ENCODE assay signal across 29 cellular contexts in genomic region chr12:45831590-45831989, GRCh38.
"Had no signal": no experiment of that assay in that cellular context is flagged by ENCODE, and none has a peak within 500 bp of the region (broad histone marks: within the 10 kb centered on the region; RNA-seq: fewer than 3 reads in every experiment).

No MANE protein-coding gene starts in this region.

- H3K27me3 Mint-ChIP-seq: stimulated activated memory B cell treated with anti-CD40 and anti-IgM and Interleukin-4, amounts not matched to agents 10 μg/mL and 1 μg/mL and 100 μg/mL, for 72 hours; stimulated activated naive B cell treated with anti-CD40 and anti-IgM and Interleukin-4, amounts not matched to agents 10 μg/mL and 1 μg/mL and 100 μg/mL, for 72 hours; stimulated activated naive CD8-positive, alpha-beta T cell treated with anti-CD3 and anti-CD28 coated beads, Interleukin-15, amount 100 ng/mL, for 72 hours; stimulated activated naive CD8-positive, alpha-beta T cell treated with anti-CD3 and anti-CD28 coated beads, Interleukin-15, Interleukin-2, amounts not matched to agents 100 ng/mL and 50 ng/mL, for 24 hours; type B pancreatic cell had no signal

- H3K27ac Mint-ChIP-seq: stimulated activated effector memory CD8-positive, alpha-beta T cell treated with anti-CD3 and anti-CD28 coated beads, Interleukin-12 subunit alpha, Interleukin-12 subunit beta, amount 100 ng/mL, for 72 hours; stimulated activated memory B cell treated with anti-CD40 and anti-IgM and Interleukin-4, amounts not matched to agents 10 μg/mL and 1 μg/mL and 100 μg/mL, for 72 hours; stimulated activated naive B cell treated with anti-CD40 and anti-IgM and Interleukin-4, amounts not matched to agents 10 μg/mL and 1 μg/mL and 100 μg/mL, for 72 hours; stimulated activated naive CD8-positive, alpha-beta T cell treated with anti-CD3 and anti-CD28 coated beads, Interleukin-15, amount 100 ng/mL, for 72 hours; stimulated activated naive CD8-positive, alpha-beta T cell treated with anti-CD3 and anti-CD28 coated beads, Interleukin-15, Interleukin-2, amounts not matched to agents 100 ng/mL and 50 ng/mL, for 24 hours; type B pancreatic cell had no signal

- FAIRE-seq: urothelium cell line had no signal

- H3K4me3 Mint-ChIP-seq: stimulated activated effector memory CD8-positive, alpha-beta T cell treated with anti-CD3 and anti-CD28 coated beads, Interleukin-12 subunit alpha, Interleukin-12 subunit beta, amount 100 ng/mL, for 72 hours; stimulated activated memory B cell treated with anti-CD40 and anti-IgM and Interleukin-4, amounts not matched to agents 10 μg/mL and 1 μg/mL and 100 μg/mL, for 72 hours; stimulated activated naive B cell treated with anti-CD40 and anti-IgM and Interleukin-4, amounts not matched to agents 10 μg/mL and 1 μg/mL and 100 μg/mL, for 72 hours; stimulated activated naive CD8-positive, alpha-beta T cell treated with anti-CD3 and anti-CD28 coated beads, Interleukin-15, amount 100 ng/mL, for 72 hours; stimulated activated naive CD8-positive, alpha-beta T cell treated with anti-CD3 and anti-CD28 coated beads, Interleukin-15, Interleukin-2, amounts not matched to agents 100 ng/mL and 50 ng/mL, for 24 hours; type B pancreatic cell had no signal

- H3K4me1 ChIP-seq: stomach, suprapubic skin, testis, thyroid gland, tibial artery, tibial nerve, upper lobe of left lung, upper lobe of right lung, uterus, vagina had no signal

- H3K36me3 ChIP-seq: thyroid gland, uterus had no signal

- ATAC-seq: stimulated activated effector memory CD8-positive, alpha-beta T cell treated with anti-CD3 and anti-CD28 coated beads, Interleukin-12 subunit alpha, Interleukin-12 subunit beta, amount 100 ng/mL, for 72 hours; stimulated activated memory B cell treated with anti-CD40 and anti-IgM and Interleukin-4, amounts not matched to agents 10 μg/mL and 1 μg/mL and 100 μg/mL, for 72 hours; stimulated activated naive B cell treated with anti-CD40 and anti-IgM and Interleukin-4, amounts not matched to agents 10 μg/mL and 1 μg/mL and 100 μg/mL, for 72 hours; stimulated activated naive CD8-positive, alpha-beta T cell treated with anti-CD3 and anti-CD28 coated beads, Interleukin-15, amount 100 ng/mL, for 72 hours; stimulated activated naive CD8-positive, alpha-beta T cell treated with anti-CD3 and anti-CD28 coated beads, Interleukin-15, Interleukin-2, amounts not matched to agents 100 U/mL and 50 U/mL, for 24 hours; upper lobe of right lung had no signal

- H3K4me3 ChIP-seq: stomach, suprapubic skin, testis, thoracic aorta, thyroid gland, tibial artery, tibial nerve, transverse colon, upper lobe of left lung, upper lobe of right lung, uterus, vagina had no signal

- H3K4me1 Mint-ChIP-seq: stimulated activated naive CD8-positive, alpha-beta T cell treated with anti-CD3 and anti-CD28 coated beads, Interleukin-15, amount 100 ng/mL, for 72 hours had no signal

- DNase-seq: stimulated activated CD4-positive, alpha-beta T cell treated with anti-CD3 and anti-CD28 coated beads, Interleukin-2, amount 100 ng/mL, for 48 hours; stimulated activated CD4-positive, alpha-beta T cell treated with anti-CD3 and anti-CD28 coated beads, Interleukin-4, amount 100 ng/mL, for 1 hour; stimulated activated CD4-positive, alpha-beta T cell treated with anti-CD3 and anti-CD28 coated beads, Interleukin-4, amount 100 ng/mL, for 24 hours; stimulated activated CD4-positive, alpha-beta T cell treated with anti-CD3 and anti-CD28 coated beads, Interleukin-4, amount 100 ng/mL, for 4 hours; stimulated activated CD8-positive, alpha-beta memory T cell treated with anti-CD3 and anti-CD28 coated beads, Interleukin-4, amount 100 ng/mL, for 48 hours; stimulated activated naive B cell treated with anti-CD40 and anti-IgM and Interleukin-4, amounts not matched to agents 10 μg/mL and 1 μg/mL and 100 μg/mL, for 72 hours; stimulated activated naive CD4-positive, alpha-beta T cell; stimulated activated naive CD4-positive, alpha-beta T cell treated with Interleukin-2 at 50 U/mL for 16 hours; stimulated activated naive CD8-positive, alpha-beta T cell treated with anti-CD3 and anti-CD28 coated beads, Interleukin-15, amount 100 ng/mL, for 72 hours; stimulated activated naive CD8-positive, alpha-beta T cell treated with anti-CD3 and anti-CD28 coated beads, Interleukin-15, Interleukin-2, amounts not matched to agents 100 U/mL and 50 U/mL, for 24 hours; stomach; substantia nigra; testis; thyroid gland; tibial artery; transverse colon; trophoblast cell; upper lobe of left lung; upper lobe of right lung; uterus had no signal

- H3K27me3 ChIP-seq: stomach, suprapubic skin, testis, thyroid gland, tibial artery, tibial nerve, transverse colon, upper lobe of left lung, upper lobe of right lung, uterus, vagina had no signal

- H3K9me3 ChIP-seq: stomach, suprapubic skin, testis, thoracic aorta, thyroid gland, tibial artery, upper lobe of left lung, upper lobe of right lung, uterus, vagina had no signal

- H3K27ac ChIP-seq: stomach, suprapubic skin, testis, thoracic aorta, thyroid gland, tibial artery, tibial nerve, transverse colon, upper lobe of left lung, upper lobe of right lung, uterus, vagina had no signal
